In the genomic region with DNA sequence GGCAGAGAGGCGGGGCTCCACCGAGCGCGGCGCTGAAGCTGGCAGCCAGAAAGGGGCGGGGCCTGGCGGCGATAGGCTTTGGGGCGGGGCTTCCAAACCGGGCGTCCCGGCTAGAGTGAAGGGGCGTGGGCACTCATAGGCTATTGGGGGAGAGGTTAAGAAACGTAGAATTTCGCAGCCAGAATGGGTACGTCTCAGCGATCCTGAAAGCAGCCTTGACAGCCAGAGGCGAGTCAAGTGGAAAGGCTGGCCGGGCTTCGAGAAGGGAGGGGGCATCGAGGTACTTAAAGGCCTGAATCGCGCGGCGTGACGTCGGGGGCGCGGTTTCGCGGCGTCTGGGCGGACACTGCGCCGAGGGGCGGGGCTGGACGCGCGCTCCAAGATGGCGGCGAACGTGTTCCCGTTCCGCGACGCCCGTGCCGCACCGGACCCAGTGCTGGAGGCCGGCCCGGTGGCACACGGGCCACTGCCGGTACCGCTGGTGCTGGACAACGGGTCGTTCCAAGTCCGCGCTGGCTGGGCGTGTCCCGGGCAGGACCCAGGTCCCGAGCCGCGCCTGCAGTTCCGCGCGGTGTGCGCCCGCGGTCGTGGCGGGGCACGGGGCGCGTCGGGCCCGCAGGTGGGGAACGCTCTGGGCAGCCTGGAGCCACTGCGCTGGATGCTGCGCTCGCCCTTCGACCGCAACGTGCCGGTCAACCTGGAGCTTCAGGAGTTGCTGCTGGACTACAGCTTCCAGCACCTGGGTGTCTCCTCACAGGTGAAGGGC, we compare ENCODE assay signal across 1 cellular context.
A peak's percentile ranks its signal among the peaks of the same experiment; 100 is the strongest.
TF ChIP-seq lines count a peak whose summit lies in the region.

A gene (plus strand): TSS at position 364 of the 766 bp plus-strand sequence. CDS start 19 bp downstream, at position 383.

TF ChIP-seq in K562, 482 proteins besides CTCF, POLR2A, EP300 and RAD21 (continued from another document and continues in another):
- TF ChIP-seq, protein P1, sequence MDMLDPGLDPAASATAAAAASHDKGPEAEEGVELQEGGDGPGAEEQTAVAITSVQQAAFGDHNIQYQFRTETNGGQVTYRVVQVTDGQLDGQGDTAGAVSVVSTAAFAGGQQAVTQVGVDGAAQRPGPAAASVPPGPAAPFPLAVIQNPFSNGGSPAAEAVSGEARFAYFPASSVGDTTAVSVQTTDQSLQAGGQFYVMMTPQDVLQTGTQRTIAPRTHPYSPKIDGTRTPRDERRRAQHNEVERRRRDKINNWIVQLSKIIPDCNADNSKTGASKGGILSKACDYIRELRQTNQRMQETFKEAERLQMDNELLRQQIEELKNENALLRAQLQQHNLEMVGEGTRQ (CRISPR knock-in tag; IDR thresholded peaks at IDR 0.05) = no peak
- no peak for TF ChIP-seq TCF7L2 (IDR thresholded peaks at IDR 0.05; ENCODE audit: low read depth, low read length)
- TF ChIP-seq ZNF76 (CRISPR knock-in tag; IDR thresholded peaks at IDR 0.05; ENCODE audit: borderline replicate concordance) = no peak
- no peak for TF ChIP-seq RBM14 (IDR thresholded peaks at IDR 0.05; ENCODE audit: borderline replicate concordance, insufficient read depth, low read depth, low read length)
- no peak for TF ChIP-seq ZNF561 (CRISPR knock-in tag; conservative IDR thresholded peaks at IDR 0.05)
- TF ChIP-seq ZNF764 (CRISPR knock-in tag; IDR thresholded peaks at IDR 0.05; ENCODE audit: low read depth) = no peak
- TF ChIP-seq NR4A1 (CRISPR knock-in tag; IDR thresholded peaks at IDR 0.05) = no peak
- no peak for TF ChIP-seq NR4A1 (tag; IDR thresholded peaks at IDR 0.05)
- TF ChIP-seq, protein P2, sequence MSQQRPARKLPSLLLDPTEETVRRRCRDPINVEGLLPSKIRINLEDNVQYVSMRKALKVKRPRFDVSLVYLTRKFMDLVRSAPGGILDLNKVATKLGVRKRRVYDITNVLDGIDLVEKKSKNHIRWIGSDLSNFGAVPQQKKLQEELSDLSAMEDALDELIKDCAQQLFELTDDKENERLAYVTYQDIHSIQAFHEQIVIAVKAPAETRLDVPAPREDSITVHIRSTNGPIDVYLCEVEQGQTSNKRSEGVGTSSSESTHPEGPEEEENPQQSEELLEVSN (IDR thresholded peaks at IDR 0.05; ENCODE audit: borderline replicate concordance in 1 of 2, extremely low read depth in 1 of 2, insufficient read depth in 1 of 2, insufficient read length in 1 of 2, low read depth in 1 of 2, low read length in 1 of 2, poor library complexity in 1 of 2, severe bottlenecking in 1 of 2) = peak; percentile 57 to 68
- no peak for TF ChIP-seq EWSR1 (IDR thresholded peaks at IDR 0.05; ENCODE audit: borderline replicate concordance, low read depth, partially characterized antibody)
- peak; percentile 60 to 63; a peak in 3 of 4 replicates for TF ChIP-seq NONO (IDR thresholded peaks at IDR 0.05; ENCODE audit: low read depth in 2 of 2, low read length in 1 of 2)
- TF ChIP-seq, protein P3, sequence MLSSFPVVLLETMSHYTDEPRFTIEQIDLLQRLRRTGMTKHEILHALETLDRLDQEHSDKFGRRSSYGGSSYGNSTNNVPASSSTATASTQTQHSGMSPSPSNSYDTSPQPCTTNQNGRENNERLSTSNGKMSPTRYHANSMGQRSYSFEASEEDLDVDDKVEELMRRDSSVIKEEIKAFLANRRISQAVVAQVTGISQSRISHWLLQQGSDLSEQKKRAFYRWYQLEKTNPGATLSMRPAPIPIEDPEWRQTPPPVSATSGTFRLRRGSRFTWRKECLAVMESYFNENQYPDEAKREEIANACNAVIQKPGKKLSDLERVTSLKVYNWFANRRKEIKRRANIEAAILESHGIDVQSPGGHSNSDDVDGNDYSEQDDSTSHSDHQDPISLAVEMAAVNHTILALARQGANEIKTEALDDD (IDR thresholded peaks at IDR 0.05) = no peak
- TF ChIP-seq TSC22D4 (tag; IDR thresholded peaks at IDR 0.05) = no peak
- TF ChIP-seq POLR2G (IDR thresholded peaks at IDR 0.05; ENCODE audit: low read depth, low read length) = peak; percentile 93
- TF ChIP-seq, protein P4, sequence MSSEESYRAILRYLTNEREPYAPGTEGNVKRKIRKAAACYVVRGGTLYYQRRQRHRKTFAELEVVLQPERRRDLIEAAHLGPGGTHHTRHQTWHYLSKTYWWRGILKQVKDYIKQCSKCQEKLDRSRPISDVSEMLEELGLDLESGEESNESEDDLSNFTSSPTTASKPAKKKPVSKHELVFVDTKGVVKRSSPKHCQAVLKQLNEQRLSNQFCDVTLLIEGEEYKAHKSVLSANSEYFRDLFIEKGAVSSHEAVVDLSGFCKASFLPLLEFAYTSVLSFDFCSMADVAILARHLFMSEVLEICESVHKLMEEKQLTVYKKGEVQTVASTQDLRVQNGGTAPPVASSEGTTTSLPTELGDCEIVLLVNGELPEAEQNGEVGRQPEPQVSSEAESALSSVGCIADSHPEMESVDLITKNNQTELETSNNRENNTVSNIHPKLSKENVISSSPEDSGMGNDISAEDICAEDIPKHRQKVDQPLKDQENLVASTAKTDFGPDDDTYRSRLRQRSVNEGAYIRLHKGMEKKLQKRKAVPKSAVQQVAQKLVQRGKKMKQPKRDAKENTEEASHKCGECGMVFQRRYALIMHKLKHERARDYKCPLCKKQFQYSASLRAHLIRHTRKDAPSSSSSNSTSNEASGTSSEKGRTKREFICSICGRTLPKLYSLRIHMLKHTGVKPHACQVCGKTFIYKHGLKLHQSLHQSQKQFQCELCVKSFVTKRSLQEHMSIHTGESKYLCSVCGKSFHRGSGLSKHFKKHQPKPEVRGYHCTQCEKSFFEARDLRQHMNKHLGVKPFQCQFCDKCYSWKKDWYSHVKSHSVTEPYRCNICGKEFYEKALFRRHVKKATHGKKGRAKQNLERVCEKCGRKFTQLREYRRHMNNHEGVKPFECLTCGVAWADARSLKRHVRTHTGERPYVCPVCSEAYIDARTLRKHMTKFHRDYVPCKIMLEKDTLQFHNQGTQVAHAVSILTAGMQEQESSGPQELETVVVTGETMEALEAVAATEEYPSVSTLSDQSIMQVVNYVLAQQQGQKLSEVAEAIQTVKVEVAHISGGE (CRISPR knock-in tag; IDR thresholded peaks at IDR 0.05) = no peak
- TF ChIP-seq NFATC3 (IDR thresholded peaks at IDR 0.05) = no peak
- no peak for TF ChIP-seq KLF16 (IDR thresholded peaks at IDR 0.05)
- TF ChIP-seq KLF10 (CRISPR knock-in tag; IDR thresholded peaks at IDR 0.05) = no peak
- TF ChIP-seq, protein P5, sequence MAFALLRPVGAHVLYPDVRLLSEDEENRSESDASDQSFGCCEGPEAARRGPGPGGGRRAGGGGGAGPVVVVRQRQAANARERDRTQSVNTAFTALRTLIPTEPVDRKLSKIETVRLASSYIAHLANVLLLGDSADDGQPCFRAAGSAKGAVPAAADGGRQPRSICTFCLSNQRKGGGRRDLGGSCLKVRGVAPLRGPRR (CRISPR knock-in tag; IDR thresholded peaks at IDR 0.05) = no peak
- TF ChIP-seq SIN3A (IDR thresholded peaks at IDR 0.05; ENCODE audit: borderline replicate concordance in 2 of 2, control insufficient read depth in 1 of 2, low read depth in 2 of 2, low read length in 2 of 2) = peak; percentile 19 to 62; a peak in 2 of 4 replicates
- TF ChIP-seq YY1 (IDR thresholded peaks at IDR 0.05; ENCODE audit: borderline replicate concordance in 1 of 3, control insufficient read depth in 1 of 3, extremely low read depth in 1 of 3, insufficient read depth in 3 of 3, insufficient read length in 1 of 3, insufficient replicate concordance in 2 of 3, low read depth in 1 of 3, low read length in 2 of 3) = peak; percentile 84 to 97 (median 93)
- no peak for TF ChIP-seq GATA2 (CRISPR knock-in tag; IDR thresholded peaks at IDR 0.05)
- TF ChIP-seq ZNF12 (CRISPR knock-in tag; IDR thresholded peaks at IDR 0.05) = no peak
- peak; percentile 68; the same call in 1 of the 2 replicates for TF ChIP-seq GABPB1 (CRISPR knock-in tag; IDR thresholded peaks at IDR 0.05)
- TF ChIP-seq FOXM1 (IDR thresholded peaks at IDR 0.05; ENCODE audit: low read depth) = no peak
- peak; percentile 87 for TF ChIP-seq FOXM1 (CRISPR knock-in tag; IDR thresholded peaks at IDR 0.05; ENCODE audit: low read depth)
- TF ChIP-seq CBX2 (IDR thresholded peaks at IDR 0.05; ENCODE audit: insufficient read depth, low read length, poor library complexity, severe bottlenecking) = no peak
- TF ChIP-seq, protein P6, sequence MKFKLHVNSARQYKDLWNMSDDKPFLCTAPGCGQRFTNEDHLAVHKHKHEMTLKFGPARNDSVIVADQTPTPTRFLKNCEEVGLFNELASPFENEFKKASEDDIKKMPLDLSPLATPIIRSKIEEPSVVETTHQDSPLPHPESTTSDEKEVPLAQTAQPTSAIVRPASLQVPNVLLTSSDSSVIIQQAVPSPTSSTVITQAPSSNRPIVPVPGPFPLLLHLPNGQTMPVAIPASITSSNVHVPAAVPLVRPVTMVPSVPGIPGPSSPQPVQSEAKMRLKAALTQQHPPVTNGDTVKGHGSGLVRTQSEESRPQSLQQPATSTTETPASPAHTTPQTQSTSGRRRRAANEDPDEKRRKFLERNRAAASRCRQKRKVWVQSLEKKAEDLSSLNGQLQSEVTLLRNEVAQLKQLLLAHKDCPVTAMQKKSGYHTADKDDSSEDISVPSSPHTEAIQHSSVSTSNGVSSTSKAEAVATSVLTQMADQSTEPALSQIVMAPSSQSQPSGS (CRISPR knock-in tag; IDR thresholded peaks at IDR 0.05) = no peak
- peak; percentile 27 for TF ChIP-seq RBM25 (IDR thresholded peaks at IDR 0.05; ENCODE audit: low read depth, low read length, severe bottlenecking)
- TF ChIP-seq ZNF77 (CRISPR knock-in tag; IDR thresholded peaks at IDR 0.05) = no peak
- no peak for TF ChIP-seq ZNF316 (IDR thresholded peaks at IDR 0.05)
- TF ChIP-seq, protein P7, sequence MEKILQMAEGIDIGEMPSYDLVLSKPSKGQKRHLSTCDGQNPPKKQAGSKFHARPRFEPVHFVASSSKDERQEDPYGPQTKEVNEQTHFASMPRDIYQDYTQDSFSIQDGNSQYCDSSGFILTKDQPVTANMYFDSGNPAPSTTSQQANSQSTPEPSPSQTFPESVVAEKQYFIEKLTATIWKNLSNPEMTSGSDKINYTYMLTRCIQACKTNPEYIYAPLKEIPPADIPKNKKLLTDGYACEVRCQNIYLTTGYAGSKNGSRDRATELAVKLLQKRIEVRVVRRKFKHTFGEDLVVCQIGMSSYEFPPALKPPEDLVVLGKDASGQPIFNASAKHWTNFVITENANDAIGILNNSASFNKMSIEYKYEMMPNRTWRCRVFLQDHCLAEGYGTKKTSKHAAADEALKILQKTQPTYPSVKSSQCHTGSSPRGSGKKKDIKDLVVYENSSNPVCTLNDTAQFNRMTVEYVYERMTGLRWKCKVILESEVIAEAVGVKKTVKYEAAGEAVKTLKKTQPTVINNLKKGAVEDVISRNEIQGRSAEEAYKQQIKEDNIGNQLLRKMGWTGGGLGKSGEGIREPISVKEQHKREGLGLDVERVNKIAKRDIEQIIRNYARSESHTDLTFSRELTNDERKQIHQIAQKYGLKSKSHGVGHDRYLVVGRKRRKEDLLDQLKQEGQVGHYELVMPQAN (IDR thresholded peaks at IDR 0.05; ENCODE audit: borderline replicate concordance) = 0 out of 2 replicates have a peak, but pooled peaks have one; percentile 15
- peak; percentile 84; the same call in 1 of the 2 replicates for TF ChIP-seq KDM2B (CRISPR knock-in tag; IDR thresholded peaks at IDR 0.05)
- TF ChIP-seq, protein P8, sequence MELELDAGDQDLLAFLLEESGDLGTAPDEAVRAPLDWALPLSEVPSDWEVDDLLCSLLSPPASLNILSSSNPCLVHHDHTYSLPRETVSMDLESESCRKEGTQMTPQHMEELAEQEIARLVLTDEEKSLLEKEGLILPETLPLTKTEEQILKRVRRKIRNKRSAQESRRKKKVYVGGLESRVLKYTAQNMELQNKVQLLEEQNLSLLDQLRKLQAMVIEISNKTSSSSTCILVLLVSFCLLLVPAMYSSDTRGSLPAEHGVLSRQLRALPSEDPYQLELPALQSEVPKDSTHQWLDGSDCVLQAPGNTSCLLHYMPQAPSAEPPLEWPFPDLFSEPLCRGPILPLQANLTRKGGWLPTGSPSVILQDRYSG (tag; conservative IDR thresholded peaks at IDR 0.05; ENCODE audit: low read depth) = no peak
- TF ChIP-seq MTF1 (CRISPR knock-in tag; IDR thresholded peaks at IDR 0.05; ENCODE audit: borderline replicate concordance) = no peak
- TF ChIP-seq RBFOX2 (IDR thresholded peaks at IDR 0.05; ENCODE audit: low read depth, low read length) = peak; percentile 89
- TF ChIP-seq, protein P9, sequence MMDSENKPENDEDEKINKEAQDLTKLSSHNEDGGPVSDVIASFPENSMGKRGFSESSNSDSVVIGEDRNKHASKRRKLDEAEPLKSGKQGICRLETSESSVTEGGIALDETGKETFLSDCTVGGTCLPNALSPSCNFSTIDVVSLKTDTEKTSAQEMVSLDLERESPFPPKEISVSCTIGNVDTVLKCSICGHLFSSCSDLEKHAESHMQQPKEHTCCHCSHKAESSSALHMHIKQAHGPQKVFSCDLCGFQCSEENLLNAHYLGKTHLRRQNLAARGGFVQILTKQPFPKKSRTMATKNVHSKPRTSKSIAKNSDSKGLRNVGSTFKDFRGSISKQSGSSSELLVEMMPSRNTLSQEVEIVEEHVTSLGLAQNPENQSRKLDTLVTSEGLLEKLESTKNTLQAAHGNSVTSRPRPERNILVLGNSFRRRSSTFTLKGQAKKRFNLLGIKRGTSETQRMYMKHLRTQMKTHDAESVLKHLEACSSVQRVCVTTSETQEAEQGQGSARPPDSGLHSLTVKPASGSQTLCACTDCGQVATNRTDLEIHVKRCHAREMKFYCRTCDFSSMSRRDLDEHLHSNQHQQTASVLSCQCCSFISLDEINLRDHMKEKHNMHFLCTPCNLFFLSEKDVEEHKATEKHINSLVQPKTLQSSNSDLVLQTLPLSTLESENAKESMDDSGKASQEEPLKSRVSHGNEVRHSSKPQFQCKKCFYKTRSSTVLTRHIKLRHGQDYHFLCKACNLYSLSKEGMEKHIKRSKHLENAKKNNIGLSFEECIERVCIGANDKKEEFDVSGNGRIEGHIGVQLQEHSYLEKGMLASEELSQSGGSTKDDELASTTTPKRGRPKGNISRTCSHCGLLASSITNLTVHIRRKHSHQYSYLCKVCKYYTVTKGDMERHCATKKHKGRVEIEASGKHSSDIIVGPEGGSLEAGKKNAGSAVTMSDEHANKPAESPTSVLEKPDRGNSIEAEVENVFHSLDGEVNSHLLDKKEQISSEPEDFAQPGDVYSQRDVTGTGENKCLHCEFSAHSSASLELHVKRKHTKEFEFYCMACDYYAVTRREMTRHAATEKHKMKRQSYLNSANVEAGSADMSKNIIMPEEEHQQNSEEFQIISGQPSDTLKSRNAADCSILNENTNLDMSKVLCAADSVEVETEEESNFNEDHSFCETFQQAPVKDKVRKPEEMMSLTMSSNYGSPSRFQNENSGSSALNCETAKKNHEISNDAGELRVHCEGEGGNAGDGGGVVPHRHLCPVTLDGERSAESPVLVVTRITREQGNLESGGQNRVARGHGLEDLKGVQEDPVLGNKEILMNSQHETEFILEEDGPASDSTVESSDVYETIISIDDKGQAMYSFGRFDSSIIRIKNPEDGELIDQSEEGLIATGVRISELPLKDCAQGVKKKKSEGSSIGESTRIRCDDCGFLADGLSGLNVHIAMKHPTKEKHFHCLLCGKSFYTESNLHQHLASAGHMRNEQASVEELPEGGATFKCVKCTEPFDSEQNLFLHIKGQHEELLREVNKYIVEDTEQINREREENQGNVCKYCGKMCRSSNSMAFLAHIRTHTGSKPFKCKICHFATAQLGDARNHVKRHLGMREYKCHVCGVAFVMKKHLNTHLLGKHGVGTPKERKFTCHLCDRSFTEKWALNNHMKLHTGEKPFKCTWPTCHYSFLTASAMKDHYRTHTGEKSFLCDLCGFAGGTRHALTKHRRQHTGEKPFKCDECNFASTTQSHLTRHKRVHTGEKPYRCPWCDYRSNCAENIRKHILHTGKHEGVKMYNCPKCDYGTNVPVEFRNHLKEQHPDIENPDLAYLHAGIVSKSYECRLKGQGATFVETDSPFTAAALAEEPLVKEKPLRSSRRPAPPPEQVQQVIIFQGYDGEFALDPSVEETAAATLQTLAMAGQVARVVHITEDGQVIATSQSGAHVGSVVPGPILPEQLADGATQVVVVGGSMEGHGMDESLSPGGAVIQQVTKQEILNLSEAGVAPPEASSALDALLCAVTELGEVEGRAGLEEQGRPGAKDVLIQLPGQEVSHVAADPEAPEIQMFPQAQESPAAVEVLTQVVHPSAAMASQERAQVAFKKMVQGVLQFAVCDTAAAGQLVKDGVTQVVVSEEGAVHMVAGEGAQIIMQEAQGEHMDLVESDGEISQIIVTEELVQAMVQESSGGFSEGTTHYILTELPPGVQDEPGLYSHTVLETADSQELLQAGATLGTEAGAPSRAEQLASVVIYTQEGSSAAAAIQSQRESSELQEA (IDR thresholded peaks at IDR 0.05; ENCODE audit: low read depth) = no peak
